20 cellular contexts compared by ENCODE assay signal in genomic region chr2:191061381-191061982, GRCh38. TPM values are rescaled to one million over a fixed set of nuclear protein-coding genes. Genes with fewer than 3 reads are reported as not detected.
A peak's percentile ranks its signal among the peaks of the same experiment; 100 is the strongest.
DNase-seq lines count a peak whose midpoint lies in the region; ATAC-seq lines count a peak whose summit lies in the region.
"Had no signal": no experiment of that assay in that cellular context is flagged by ENCODE, and none has a peak within 500 bp of the region (broad histone marks: within the 10 kb centered on the region; RNA-seq: fewer than 3 reads in every experiment).

No MANE protein-coding gene starts in this region.

- peaks cover 69% of the 10 kb centered on the region for H3K36me3 Mint-ChIP-seq in activated naive CD4-positive, alpha-beta T cell treated with anti-CD3 and anti-CD28 coated beads, Interleukin-2, amount 10 ng/mL, durations not matched to agents 7 days and 5 days
- peaks cover 14% of the 10 kb centered on the region for H3K36me3 Mint-ChIP-seq in T-helper 17 cell (ENCODE audit: low read depth)
- H3K36me3 Mint-ChIP-seq in central memory CD8-positive, alpha-beta T cell (ENCODE audit: insufficient read depth): peaks cover 56% of the 10 kb centered on the region

- H3K9me3 Mint-ChIP-seq in activated naive CD4-positive, alpha-beta T cell treated with anti-CD3 and anti-CD28 coated beads, Interleukin-2, amount 10 ng/mL, durations not matched to agents 7 days and 5 days: no peaks in the 10 kb centered on the region
- H3K9me3 Mint-ChIP-seq in central memory CD8-positive, alpha-beta T cell: no peaks in the 10 kb centered on the region

- no peaks in the 10 kb centered on the region for H3K9me3 ChIP-seq in T-helper 17 cell (ENCODE audit: control insufficient read depth, low read length, poor library complexity, severe bottlenecking)
- H3K9me3 ChIP-seq: prostate gland had no signal

- CTCF ChIA-PET in activated naive CD4-positive, alpha-beta T cell treated with anti-CD3 and anti-CD28 coated beads, Interleukin-2, amount 10 ng/mL, durations not matched to agents 7 days and 5 days (lab: Charles Lee): interaction anchor here (5.4 to 22.9 kb wide), 2 partner anchors 9 to 98 kb away, joined by 49 to 689 read pairs; partner anchors contain the start of gene STAT4

- H3K27me3 Mint-ChIP-seq in activated naive CD4-positive, alpha-beta T cell treated with anti-CD3 and anti-CD28 coated beads, Interleukin-2, amount 10 ng/mL, durations not matched to agents 7 days and 5 days: no peaks in the 10 kb centered on the region
- no peaks in the 10 kb centered on the region for H3K27me3 Mint-ChIP-seq in T-helper 17 cell
- no peaks in the 10 kb centered on the region for H3K27me3 Mint-ChIP-seq in central memory CD8-positive, alpha-beta T cell

- H3K4me1 Mint-ChIP-seq in activated naive CD4-positive, alpha-beta T cell treated with anti-CD3 and anti-CD28 coated beads, Interleukin-2, amount 10 ng/mL, durations not matched to agents 7 days and 5 days: peaks cover 71% of the 10 kb centered on the region
- peaks cover 44% of the 10 kb centered on the region for H3K4me1 Mint-ChIP-seq in T-helper 17 cell
- peaks cover 64% of the 10 kb centered on the region for H3K4me1 Mint-ChIP-seq in central memory CD8-positive, alpha-beta T cell

- peak overlapping the region; percentile 95 for H3K27ac Mint-ChIP-seq in activated naive CD4-positive, alpha-beta T cell treated with anti-CD3 and anti-CD28 coated beads, Interleukin-2, amount 10 ng/mL, durations not matched to agents 7 days and 5 days
- peak overlapping the region; percentile 89 for H3K27ac Mint-ChIP-seq in T-helper 17 cell
- H3K27ac Mint-ChIP-seq in central memory CD8-positive, alpha-beta T cell (ENCODE audit: low read depth): peak overlapping the region; percentile 83

- peak; percentile 50 for DNase-seq in activated naive CD4-positive, alpha-beta T cell treated with anti-CD3 and anti-CD28 coated beads, Interleukin-2, amount 10 ng/mL, durations not matched to agents 7 days and 5 days
- DNase-seq in activated naive CD4-positive, alpha-beta T cell treated with Interleukin-2 at 50 U/mL for 16 hours: no peak
- DNase-seq in T-helper 17 cell (no peak), DMS53 treated with DMSO at 0.1 percent for 48 hours (lab: John Stamatoyannopoulos, UW; ENCODE audit: unreplicated experiment) (no peak)
- no peak for DNase-seq in central memory CD8-positive, alpha-beta T cell (ENCODE audit: low spot score in 2 of 2)
- no peak for DNase-seq in stimulated activated naive CD8-positive, alpha-beta T cell treated with anti-CD3 and anti-CD28 coated beads, Interleukin-15, Interleukin-2, amounts not matched to agents 100 U/mL and 50 U/mL, for 24 hours
- DNase-seq: DMS153, GF-D8, GM23248, left colon, mesendoderm, MM.1S, NCI-H1436 treated with DMSO at 0.1 percent for 48 hours, NCI-H2171, NCI-H524 treated with DMSO at 0.1 percent for 48 hours, SHP77, trophoblast cell had no signal

- H3K4me3 Mint-ChIP-seq in activated naive CD4-positive, alpha-beta T cell treated with anti-CD3 and anti-CD28 coated beads, Interleukin-2, amount 10 ng/mL, durations not matched to agents 7 days and 5 days: peak overlapping the region; percentile 62
- H3K4me3 Mint-ChIP-seq in T-helper 17 cell: peak overlapping the region; percentile 53
- peak overlapping the region; percentile 23 for H3K4me3 Mint-ChIP-seq in central memory CD8-positive, alpha-beta T cell

- ATAC-seq in T-helper 17 cell (peak; percentile 81), HG02852 (IDR thresholded peaks at IDR 0.05; ENCODE audit: unreplicated experiment) (no peak), GM21515 (IDR thresholded peaks at IDR 0.05; ENCODE audit: unreplicated experiment) (no peak)
- ATAC-seq in central memory CD8-positive, alpha-beta T cell (replicated peaks; ENCODE audit: extremely low read depth, poor library complexity, severe bottlenecking): peak; percentile 77
- ATAC-seq in stimulated activated naive CD8-positive, alpha-beta T cell treated with anti-CD3 and anti-CD28 coated beads, Interleukin-15, Interleukin-2, amounts not matched to agents 100 U/mL and 50 U/mL, for 24 hours: peak; percentile 58
- ATAC-seq: left colon had no signal

RNA-seq across cellular contexts. Expression of gene STAT1, which starts 47.5 kb away (rescaled TPM):
- total RNA-seq in T-helper 17 cell: 10 to 100 TPM; 80.7 to 86.4 TPM

Comparison
In these comparisons a context has a peak if more than half of its experiments do, and no peak if none do; other contexts are left out.
1. ATAC-seq: peak in T-helper 17 cell (single experiment), central memory CD8-positive, alpha-beta T cell (single experiment) and stimulated activated naive CD8-positive, alpha-beta T cell treated with anti-CD3 and anti-CD28 coated beads, Interleukin-15, Interleukin-2, amounts not matched to agents 100 U/mL and 50 U/mL, for 24 hours (single experiment); none in HG02852 (single experiment) and GM21515 (single experiment).
2. Peak in every context shown above with its lines, with median percentiles within 50 percentile points of each other: H3K27ac Mint-ChIP-seq and H3K4me3 Mint-ChIP-seq.